16 cellular contexts compared by ENCODE assay signal in genomic region chr12:14901228-14901562, GRCh38. TPM values are rescaled to one million over a fixed set of nuclear protein-coding genes. Genes with fewer than 3 reads are reported as not detected.
A peak's percentile ranks its signal among the peaks of the same experiment; 100 is the strongest.
DNase-seq lines count a peak whose midpoint lies in the region; ATAC-seq, FAIRE-seq and TF ChIP-seq lines count a peak whose summit lies in the region.
"Had no signal": no experiment of that assay in that cellular context is flagged by ENCODE, and none has a peak within 500 bp of the region (broad histone marks: within the 10 kb centered on the region; RNA-seq: fewer than 3 reads in every experiment).

No MANE protein-coding gene starts in this region.

- H3K4me1 ChIP-seq in left ventricle myocardium inferior = peaks cover 70% of the 10 kb centered on the region
- H3K4me1 ChIP-seq in skeletal muscle tissue (ENCODE audit: control insufficient read depth in 3 of 3, insufficient read depth in 3 of 3, low read length in 3 of 3) = peaks cover 5 to 11% (median 8%) of the 10 kb centered on the region in 3 donors
- H3K4me1 ChIP-seq in pancreas = peaks cover 3 to 7% (median 6%) of the 10 kb centered on the region in 3 donors
- H3K4me1 ChIP-seq: HAP-1 had no signal

- H3K27ac ChIP-seq in left ventricle myocardium inferior (replicated peaks) (peak overlapping the region; percentile 83), skeletal muscle tissue (ENCODE audit: low read depth, low read length) (peak overlapping the region; percentile 31), pancreas (no peak overlapping the region)
- H3K27ac ChIP-seq: WERI-Rb-1 had no signal

- no peak overlapping the region for H3K4me3 ChIP-seq in HFF-Myc (replicated peaks; ENCODE audit: low read depth, low read length)
- H3K4me3 ChIP-seq in left ventricle myocardium inferior = no peak overlapping the region
- no peak overlapping the region for H3K4me3 ChIP-seq in skeletal muscle tissue (ENCODE audit: low read length in 3 of 3)
- H3K4me3 ChIP-seq in pancreas = no peak overlapping the region
- H3K4me3 ChIP-seq: HAP-1 had no signal

- ATAC-seq in pancreas = no peak
- ATAC-seq: stimulated activated naive B cell treated with anti-CD40 and anti-IgM and Interleukin-4, amounts not matched to agents 10 μg/mL and 1 μg/mL and 100 μg/mL, for 72 hours had no signal

- in situ Hi-C loops in SK-MEL-5 (cut with HindIII; ENCODE audit: low pct_unique_long_range_greater_than_20kb, low sequenced_read_pairs) = no loop called here

- WGBS in pancreas, 2 donors = 92 to 95% methylated on average over 1 of the region's 1 CpG

- no peaks in the 10 kb centered on the region for H3K9me3 ChIP-seq in left ventricle myocardium inferior (replicated peaks)
- no peaks in the 10 kb centered on the region for H3K9me3 ChIP-seq in skeletal muscle tissue (ENCODE audit: control insufficient read depth in 3 of 3, low read length in 3 of 3)
- H3K9me3 ChIP-seq in pancreas = no peaks in the 10 kb centered on the region
- H3K9me3 ChIP-seq: HAP-1 had no signal

- DNase-seq in HFF-Myc (ENCODE audit: extremely low read depth, low read depth) = no peak
- DNase-seq in SK-MEL-5 (ENCODE audit: low read depth, low spot score) = peak; percentile 65
- peak; percentile 35 for DNase-seq in left ventricle myocardium inferior
- no peak for DNase-seq in NCI-H526 treated with DMSO at 0.1 percent for 48 hours (lab: John Stamatoyannopoulos, UW)
- DNase-seq in pancreas = no peak
- DNase-seq in T-helper 2 cell = no peak
- DNase-seq: IMR-90; NCI-H1105; NCI-H226; small intestine; stimulated activated naive B cell treated with anti-CD40 and anti-IgM and Interleukin-4, amounts not matched to agents 10 μg/mL and 1 μg/mL and 100 μg/mL, for 72 hours; WERI-Rb-1 had no signal

- H3K27me3 ChIP-seq in left ventricle myocardium inferior (ENCODE audit: low read depth) = no peaks in the 10 kb centered on the region
- H3K27me3 ChIP-seq in skeletal muscle tissue (ENCODE audit: control insufficient read depth in 3 of 3, insufficient read depth in 3 of 3, low read length in 3 of 3) = no peaks in the 10 kb centered on the region
- no peaks in the 10 kb centered on the region for H3K27me3 ChIP-seq in pancreas

- TF ChIP-seq CTCF in HFF-Myc (IDR thresholded peaks at IDR 0.05; ENCODE audit: low read depth, low read length, missing control alignments) (peak; percentile 15), left ventricle myocardium inferior (IDR thresholded peaks at IDR 0.05; ENCODE audit: borderline replicate concordance) (peak; percentile 50), pancreas (IDR thresholded peaks at IDR 0.05) (no peak)

- FAIRE-seq in pancreas (lab: Jason Lieb, UNC) = no peak
- FAIRE-seq: small intestine had no signal

- H3K36me3 ChIP-seq in left ventricle myocardium inferior (no peaks in the 10 kb centered on the region), skeletal muscle tissue (ENCODE audit: control insufficient read depth in 3 of 3, insufficient read depth in 3 of 3, low read length in 3 of 3) (no peaks in the 10 kb centered on the region), pancreas (no peaks in the 10 kb centered on the region)
- H3K36me3 ChIP-seq: HAP-1, WERI-Rb-1 had no signal

- intact Hi-C loops in left ventricle myocardium inferior (cut with micrococcal nuclease) (loop anchor here (10.0 kb wide), 1 partner anchor 54 kb away; no protein-coding TSS in a partner anchor), pancreas (cut with DNase I) (no loop called here)

- H3K9ac ChIP-seq in skeletal muscle tissue (ENCODE audit: low read depth in 1 of 3, low read length in 3 of 3) = no peak overlapping the region

RNA-seq across cellular contexts. Expression of gene MGP, which starts 15.5 kb away (rescaled TPM):
- 402 and 415 TPM in 2 replicates for total RNA-seq in SK-MEL-5 (2014; rRNA removed; shearing (Covaris generic))
- 169 and 276 TPM in 2 replicates for polyA plus RNA-seq in SK-MEL-5 (2015; cell fraction: cytosol; rRNA removed)
- 34.3 and 59.2 TPM in 2 replicates for polyA plus RNA-seq in SK-MEL-5 (2015; cell fraction: nucleus; rRNA removed)
- total RNA-seq in left ventricle myocardium inferior (497 TPM), skeletal muscle tissue (292 TPM), pancreas (100 to 1,000 TPM in 2 of 6 donors, 10 to 100 TPM in 4; 30.3 to 179 (median 57.9) TPM)
- polyA plus RNA-seq in pancreas = 100 to 1,000 TPM in 1 of 2 donors, 10 to 100 TPM in 1; 75.6 to 112 TPM
- polyA plus RNA-seq: CD14-positive monocyte had no signal

RNA-seq across cellular contexts. Expression of gene ERP27, which starts 37.1 kb away (rescaled TPM):
- 0.61 and 0.74 TPM in 2 replicates for total RNA-seq in SK-MEL-5 (2014; rRNA removed; shearing (Covaris generic))
- polyA plus RNA-seq in SK-MEL-5 (2015; cell fraction: cytosol; rRNA removed) = 1.1 and 1.6 TPM in 2 replicates
- 1.3 and 5.2 TPM in 2 replicates for polyA plus RNA-seq in SK-MEL-5 (2015; cell fraction: nucleus; rRNA removed)
- 0.14 TPM for total RNA-seq in left ventricle myocardium inferior
- not detected for total RNA-seq in skeletal muscle tissue
- total RNA-seq in pancreas = 100 to 1,000 TPM in 4 of 6 donors, 10 to 100 TPM in 2; 87.2 to 267 (median 128) TPM
- 10 to 100 TPM; 41.8 to 61.3 TPM for polyA plus RNA-seq in pancreas
- total RNA-seq: Daoy, IMR-90 had no signal
- polyA plus RNA-seq: IMR-90 had no signal

RNA-seq across cellular contexts. Expression of gene ART4, which starts 57.9 kb away (rescaled TPM):
- not detected in 2 replicates for total RNA-seq in SK-MEL-5 (2014; rRNA removed; shearing (Covaris generic))
- not detected in 2 replicates for polyA plus RNA-seq in SK-MEL-5 (2015; cell fraction: cytosol; rRNA removed)
- polyA plus RNA-seq in SK-MEL-5 (2015; cell fraction: nucleus; rRNA removed) = not detected in 2 replicates
- total RNA-seq in left ventricle myocardium inferior (5.0 TPM), skeletal muscle tissue (not detected), pancreas (1 to 10 TPM in 3 of 6 donors, under 1 TPM in 3; 0.25 to 7.2 (median 1.1) TPM)
- polyA plus RNA-seq in pancreas = under 1 TPM; 0.38 to 0.63 TPM
- total RNA-seq: Daoy, IMR-90 had no signal
- polyA plus RNA-seq: CD14-positive monocyte, IMR-90 had no signal

Comparison
In these comparisons a context has a peak if more than half of its experiments do, and no peak if none do; other contexts are left out.
1. DNase-seq: peak in SK-MEL-5 (single experiment) and left ventricle myocardium inferior (single experiment); none in HFF-Myc (single experiment), NCI-H526 treated with DMSO at 0.1 percent for 48 hours (single experiment), pancreas (0 of 6) and T-helper 2 cell (0 of 5).
2. CTCF ChIP-seq: peak in HFF-Myc (single experiment) and left ventricle myocardium inferior (single experiment); none in pancreas (0 of 4).
3. H3K27ac ChIP-seq: peak in left ventricle myocardium inferior (single experiment) and skeletal muscle tissue (single experiment); none in pancreas (0 of 4).
4. RNA of gene ERP27, which starts 37.1 kb away (total RNA-seq): 87.2 to 267 TPM in pancreas; 0.61 to 0.74 TPM in SK-MEL-5, 0.14 TPM in left ventricle myocardium inferior (single experiment) and not detected in skeletal muscle tissue (single experiment); every median in the first group is over 10 times any median in the second.